ENCODE assay signal across 13 cellular contexts in genomic region chr4:183823394-183823793, GRCh38.
DNase-seq lines count a peak whose midpoint lies in the region; ATAC-seq and TF ChIP-seq lines count a peak whose summit lies in the region.
"Had no signal": no experiment of that assay in that cellular context is flagged by ENCODE, and none has a peak within 500 bp of the region (broad histone marks: within the 10 kb centered on the region; RNA-seq: fewer than 3 reads in every experiment).

No MANE protein-coding gene starts in this region.

- TF ChIP-seq CTCF in fibroblast of lung (conservative IDR thresholded peaks at IDR 0.05 in 1 of 2, IDR thresholded peaks at IDR 0.05 in 1 of 2; ENCODE audit: low read depth in 1 of 2, low read length in 2 of 2): no peak
- no peak for TF ChIP-seq CTCF in mucosa of descending colon (IDR thresholded peaks at IDR 0.05)

- no peaks in the 10 kb centered on the region for H3K36me3 Mint-ChIP-seq in stimulated activated naive B cell treated with anti-CD40 and anti-IgM and Interleukin-4, amounts not matched to agents 10 μg/mL and 1 μg/mL and 100 μg/mL, for 72 hours
- H3K36me3 Mint-ChIP-seq: activated naive CD4-positive, alpha-beta T cell treated with anti-CD3 and anti-CD28 coated beads, Interleukin-2, amount 50 U/mL, for 72 hours had no signal

- intact Hi-C loops in mucosa of descending colon (cut with DNase I, micrococcal nuclease): no loop called here

- H3K27ac ChIP-seq in fibroblast of lung (ENCODE audit: insufficient read depth, low read length): no peak overlapping the region

- H3K4me2 ChIP-seq in fibroblast of lung (ENCODE audit: extremely low read depth, insufficient read depth, low read length): no peak overlapping the region

- no peaks in the 10 kb centered on the region for H3K4me1 Mint-ChIP-seq in stimulated activated naive B cell treated with anti-CD40 and anti-IgM and Interleukin-4, amounts not matched to agents 10 μg/mL and 1 μg/mL and 100 μg/mL, for 72 hours

- no peaks in the 10 kb centered on the region for H3K9me3 Mint-ChIP-seq in stimulated activated naive B cell treated with anti-CD40 and anti-IgM and Interleukin-4, amounts not matched to agents 10 μg/mL and 1 μg/mL and 100 μg/mL, for 72 hours
- H3K9me3 Mint-ChIP-seq: activated naive CD4-positive, alpha-beta T cell treated with anti-CD3 and anti-CD28 coated beads, Interleukin-2, amount 50 U/mL, for 72 hours had no signal

- no peak overlapping the region for H2AFZ ChIP-seq in fibroblast of lung (ENCODE audit: low read length)

- DNase-seq in Caki2 (ENCODE audit: low read depth): peak; percentile 79
- peak; percentile 24 for DNase-seq in NCI-H2171 treated with DMSO at 0.1 percent for 48 hours (lab: John Stamatoyannopoulos, UW)
- DNase-seq in fibroblast of lung (ENCODE audit: low read depth in 2 of 2): peak; percentile 17 to 85
- peak in 1 of 3 donors; percentile 44 for DNase-seq in mucosa of descending colon
- no peak for DNase-seq in COR-L47 (lab: John Stamatoyannopoulos, UW)
- no peak for DNase-seq in stimulated activated naive B cell treated with anti-CD40 and anti-IgM and Interleukin-4, amounts not matched to agents 10 μg/mL and 1 μg/mL and 100 μg/mL, for 72 hours
- no peak for DNase-seq in D341Med (ENCODE audit: low spot score)
- DNase-seq: activated CD4-positive, alpha-beta T cell treated with anti-CD3 and anti-CD28 coated beads, Interleukin-2, amount 50 U/mL, for 4 hours; midbrain; NCI-H2107; stimulated activated naive CD4-positive, alpha-beta T cell treated with Interleukin-2 at 50 U/mL for 16 hours had no signal

- H3K4me3 ChIP-seq in fibroblast of lung (replicated peaks in 1 of 4; ENCODE audit: control extremely low read depth in 1 of 4, insufficient read depth in 1 of 4, low read depth in 3 of 4, low read length in 4 of 4) (no peak overlapping the region), mucosa of descending colon (no peak overlapping the region)

- H3K9me3 ChIP-seq in fibroblast of lung (ENCODE audit: control insufficient read depth, insufficient read depth, low read depth, low read length) (no peaks in the 10 kb centered on the region), mucosa of descending colon (no peaks in the 10 kb centered on the region)

- in situ Hi-C loops in Caki2 (cut with HindIII; ENCODE audit: low pct_unique_long_range_greater_than_20kb, low sequenced_read_pairs): no loop called here

- no peaks in the 10 kb centered on the region for H3K27me3 ChIP-seq in fibroblast of lung (ENCODE audit: control insufficient read depth, insufficient read depth, low read length)

- no peak overlapping the region for H3K27ac Mint-ChIP-seq in stimulated activated naive B cell treated with anti-CD40 and anti-IgM and Interleukin-4, amounts not matched to agents 10 μg/mL and 1 μg/mL and 100 μg/mL, for 72 hours
- H3K27ac Mint-ChIP-seq: activated naive CD4-positive, alpha-beta T cell treated with anti-CD3 and anti-CD28 coated beads, Interleukin-2, amount 50 U/mL, for 72 hours had no signal

- no peaks in the 10 kb centered on the region for H4K20me1 ChIP-seq in fibroblast of lung (ENCODE audit: control insufficient read depth, extremely low read depth, insufficient read depth, low read length)

- H3K36me3 ChIP-seq in fibroblast of lung (ENCODE audit: control insufficient read depth, insufficient read depth, low read length): no peaks in the 10 kb centered on the region
- H3K36me3 ChIP-seq in mucosa of descending colon (ENCODE audit: low read depth): no peaks in the 10 kb centered on the region

- no peaks in the 10 kb centered on the region for H3K4me1 ChIP-seq in fibroblast of lung (ENCODE audit: control insufficient read depth, extremely low read depth, insufficient read depth, low read length)
- H3K4me1 ChIP-seq in mucosa of descending colon (ENCODE audit: low read depth): peaks cover 2% of the 10 kb centered on the region

- H3K79me2 ChIP-seq in fibroblast of lung (ENCODE audit: control insufficient read depth, insufficient read depth, low read length): no peaks in the 10 kb centered on the region

- ATAC-seq in mucosa of descending colon (peak; percentile 68), HG03342 (IDR thresholded peaks at IDR 0.05; ENCODE audit: unreplicated experiment) (no peak)
- ATAC-seq in stimulated activated naive B cell treated with anti-CD40 and anti-IgM and Interleukin-4, amounts not matched to agents 10 μg/mL and 1 μg/mL and 100 μg/mL, for 72 hours (replicated peaks): no peak
- ATAC-seq: activated naive CD4-positive, alpha-beta T cell treated with anti-CD3 and anti-CD28 coated beads, Interleukin-2, amount 50 U/mL, for 72 hours had no signal

- peaks cover 11 to 13% of the 10 kb centered on the region in 2 donors for H3K27me3 Mint-ChIP-seq in stimulated activated naive B cell treated with anti-CD40 and anti-IgM and Interleukin-4, amounts not matched to agents 10 μg/mL and 1 μg/mL and 100 μg/mL, for 72 hours

- no peak overlapping the region for H3K9ac ChIP-seq in fibroblast of lung (ENCODE audit: insufficient read depth, low read length)

- H3K4me3 Mint-ChIP-seq in stimulated activated naive B cell treated with anti-CD40 and anti-IgM and Interleukin-4, amounts not matched to agents 10 μg/mL and 1 μg/mL and 100 μg/mL, for 72 hours: no peak overlapping the region

Comparison
In these comparisons a context has a peak if more than half of its experiments do, and no peak if none do; other contexts are left out.
1. DNase-seq: peak in Caki2 (single experiment), NCI-H2171 treated with DMSO at 0.1 percent for 48 hours (single experiment) and fibroblast of lung (2 of 2); none in COR-L47 (single experiment), stimulated activated naive B cell treated with anti-CD40 and anti-IgM and Interleukin-4, amounts not matched to agents 10 μg/mL and 1 μg/mL and 100 μg/mL, for 72 hours (single experiment) and D341Med (single experiment).